Comparison of ENCODE assay signal across 24 cellular contexts in genomic region chr4:41442818-41443217, GRCh38.
A peak's percentile ranks its signal among the peaks of the same experiment; 100 is the strongest.
DNase-seq lines count a peak whose midpoint lies in the region; ATAC-seq, FAIRE-seq and TF ChIP-seq lines count a peak whose summit lies in the region.
"Had no signal": no experiment of that assay in that cellular context is flagged by ENCODE, and none has a peak within 500 bp of the region (broad histone marks: within the 10 kb centered on the region; RNA-seq: fewer than 3 reads in every experiment).

No MANE protein-coding gene starts in this region.

- H3K36me3 ChIP-seq in heart right ventricle, result no peaks in the 10 kb centered on the region
- H3K36me3 ChIP-seq: cardiac muscle cell, esophagus muscularis mucosa, left lung, neural progenitor cell had no signal

- peak overlapping the region; percentile 16; the same call in 1 of the 3 replicates for H3K4me3 ChIP-seq in A549
- no peak overlapping the region for H3K4me3 ChIP-seq in heart right ventricle
- H3K4me3 ChIP-seq: cardiac muscle cell, esophagus muscularis mucosa, left lung, mucosa of descending colon, neural progenitor cell had no signal

- no peak for TF ChIP-seq EP300 in A549 (IDR thresholded peaks at IDR 0.05)

- no peaks in the 10 kb centered on the region for H3K9me3 Mint-ChIP-seq in HFFc6
- no peaks in the 10 kb centered on the region for H3K9me3 Mint-ChIP-seq in stimulated activated effector memory CD8-positive, alpha-beta T cell treated with anti-CD3 and anti-CD28 coated beads, Interleukin-12 subunit alpha, Interleukin-12 subunit beta, amount 100 ng/mL, for 72 hours
- H3K9me3 Mint-ChIP-seq in activated CD4-positive, alpha-beta T cell treated with anti-CD3 and anti-CD28 coated beads for 36 hours (ENCODE audit: low read depth), result no peaks in the 10 kb centered on the region
- H3K9me3 Mint-ChIP-seq: CD4-positive, alpha-beta T cell; neural progenitor cell had no signal

- H3K27ac ChIP-seq in A549 (peak overlapping the region; percentile 64 to 66; a peak in 5 of 6 replicates), heart right ventricle (peak overlapping the region in 2 of 10 donors; percentile 30 to 42)
- H3K27ac ChIP-seq: cardiac muscle cell, esophagus muscularis mucosa, HL-60, left lung, neural progenitor cell, RWPE1 had no signal

- no peaks in the 10 kb centered on the region for H3K36me3 Mint-ChIP-seq in HFFc6 (ENCODE audit: low read depth)
- H3K36me3 Mint-ChIP-seq in stimulated activated effector memory CD8-positive, alpha-beta T cell treated with anti-CD3 and anti-CD28 coated beads, Interleukin-12 subunit alpha, Interleukin-12 subunit beta, amount 100 ng/mL, for 72 hours, result no peaks in the 10 kb centered on the region
- no peaks in the 10 kb centered on the region for H3K36me3 Mint-ChIP-seq in activated CD4-positive, alpha-beta T cell treated with anti-CD3 and anti-CD28 coated beads for 36 hours (ENCODE audit: low read depth)
- H3K36me3 Mint-ChIP-seq: neural progenitor cell had no signal

- H3K9me3 ChIP-seq in A549, result no peaks in the 10 kb centered on the region
- H3K9me3 ChIP-seq in heart right ventricle, result no peaks in the 10 kb centered on the region
- H3K9me3 ChIP-seq: esophagus muscularis mucosa, left lung, mucosa of descending colon had no signal

- peaks cover 7% of the 10 kb centered on the region for H3K27me3 Mint-ChIP-seq in HFFc6 (ENCODE audit: insufficient read depth)
- H3K27me3 Mint-ChIP-seq in activated CD4-positive, alpha-beta T cell treated with anti-CD3 and anti-CD28 coated beads for 36 hours, result no peaks in the 10 kb centered on the region
- H3K27me3 Mint-ChIP-seq: CD4-positive, alpha-beta T cell had no signal

- peaks cover 78% of the 10 kb centered on the region; the same call in 1 of the 2 replicates for H3K4me1 Mint-ChIP-seq in HFFc6 (ENCODE audit: low read depth)
- H3K4me1 Mint-ChIP-seq in stimulated activated effector memory CD8-positive, alpha-beta T cell treated with anti-CD3 and anti-CD28 coated beads, Interleukin-12 subunit alpha, Interleukin-12 subunit beta, amount 100 ng/mL, for 72 hours, result no peaks in the 10 kb centered on the region
- no peaks in the 10 kb centered on the region for H3K4me1 Mint-ChIP-seq in activated CD4-positive, alpha-beta T cell treated with anti-CD3 and anti-CD28 coated beads for 36 hours

- peak overlapping the region; percentile 68; the same call in 1 of the 2 replicates for H3K4me3 Mint-ChIP-seq in HFFc6
- H3K4me3 Mint-ChIP-seq in stimulated activated effector memory CD8-positive, alpha-beta T cell treated with anti-CD3 and anti-CD28 coated beads, Interleukin-12 subunit alpha, Interleukin-12 subunit beta, amount 100 ng/mL, for 72 hours, result no peak overlapping the region
- no peak overlapping the region for H3K4me3 Mint-ChIP-seq in activated CD4-positive, alpha-beta T cell treated with anti-CD3 and anti-CD28 coated beads for 36 hours
- H3K4me3 Mint-ChIP-seq: CD4-positive, alpha-beta T cell; neural progenitor cell had no signal

- ATAC-seq in A549 (no peak), HG02610 (IDR thresholded peaks at IDR 0.05; ENCODE audit: unreplicated experiment) (no peak), heart right ventricle (no peak)
- ATAC-seq in stimulated activated effector memory CD8-positive, alpha-beta T cell treated with anti-CD3 and anti-CD28 coated beads, Interleukin-12 subunit alpha, Interleukin-12 subunit beta, amount 100 ng/mL, for 72 hours, result no peak
- ATAC-seq in activated CD4-positive, alpha-beta T cell treated with anti-CD3 and anti-CD28 coated beads for 36 hours, result no peak
- ATAC-seq: left lung had no signal

- H3K27ac Mint-ChIP-seq in HFFc6, result peak overlapping the region; percentile 48; the same call in 1 of the 2 replicates
- H3K27ac Mint-ChIP-seq in stimulated activated effector memory CD8-positive, alpha-beta T cell treated with anti-CD3 and anti-CD28 coated beads, Interleukin-12 subunit alpha, Interleukin-12 subunit beta, amount 100 ng/mL, for 72 hours, result no peak overlapping the region
- no peak overlapping the region for H3K27ac Mint-ChIP-seq in activated CD4-positive, alpha-beta T cell treated with anti-CD3 and anti-CD28 coated beads for 36 hours
- H3K27ac Mint-ChIP-seq: CD4-positive, alpha-beta T cell; neural progenitor cell had no signal

- no peaks in the 10 kb centered on the region for H3K27me3 ChIP-seq in heart right ventricle
- H3K27me3 ChIP-seq: esophagus muscularis mucosa, left lung, neural progenitor cell had no signal

- no peak for TF ChIP-seq POLR2A in A549 (IDR thresholded peaks at IDR 0.05; ENCODE audit: low read length)

- no peak for TF ChIP-seq CTCF in A549 (IDR thresholded peaks at IDR 0.05)
- TF ChIP-seq CTCF in HFFc6 (IDR thresholded peaks at IDR 0.05), result no peak
- TF ChIP-seq CTCF in heart right ventricle (IDR thresholded peaks at IDR 0.05), result no peak

- FAIRE-seq in A549 (lab: Jason Lieb, UNC), result no peak
- FAIRE-seq: TTC549 had no signal

- DNase-seq in A549 (ENCODE audit: low read depth in 1 of 2, low spot score in 1 of 2), result peak in 1 of 2 experiments; percentile 18
- no peak for DNase-seq in HFFc6
- peak; percentile 80 for DNase-seq in NCI-H2196 treated with DMSO at 0.1 percent for 48 hours (lab: John Stamatoyannopoulos, UW; ENCODE audit: unreplicated experiment)
- DNase-seq in dermis blood vessel endothelial cell, result peak; percentile 43
- no peak for DNase-seq in stimulated activated effector memory CD8-positive, alpha-beta T cell treated with anti-CD3 and anti-CD28 coated beads, Interleukin-12 subunit alpha, Interleukin-12 subunit beta, amount 100 ng/mL, for 72 hours (ENCODE audit: low spot score in 2 of 2)
- no peak for DNase-seq in activated CD4-positive, alpha-beta T cell treated with anti-CD3 and anti-CD28 coated beads for 36 hours
- DNase-seq in heart right ventricle, result no peak
- DNase-seq: activated CD4-positive, alpha-beta T cell treated with anti-CD3 and anti-CD28 coated beads, Interleukin-2, amount 50 U/mL, for 1 hour; amniotic stem cell; CD4-positive, alpha-beta T cell; DMS79 treated with DMSO at 0.1 percent for 48 hours; HCEC 1CT; IMR-90; left lung; mucosa of descending colon; NCI-H2171; stimulated activated CD4-positive, alpha-beta T cell treated with anti-CD3 and anti-CD28 coated beads, Interleukin-12 subunit alpha, Interleukin-12 subunit beta, amount 100 ng/mL, for 4 hours had no signal

- POLR2A ChIA-PET in A549 (lab: Yijun Ruan, JAX), result interaction anchor here (0.7 to 0.9 kb wide), 2 partner anchors 37 to 81 kb away, joined by 3 to 4 read pairs; no protein-coding TSS in a partner anchor
- POLR2A ChIA-PET in activated CD4-positive, alpha-beta T cell treated with anti-CD3 and anti-CD28 coated beads for 36 hours (lab: Charles Lee), result no interaction called here

- CTCF ChIA-PET in A549 (lab: Yijun Ruan, JAX), result interaction anchor here (0.9 kb wide), 1 partner anchor 37 kb away, joined by 3 read pairs; no protein-coding TSS in a partner anchor
- CTCF ChIA-PET in activated CD4-positive, alpha-beta T cell treated with anti-CD3 and anti-CD28 coated beads for 36 hours (lab: Charles Lee), result no interaction called here

- intact Hi-C loops in activated CD4-positive, alpha-beta T cell treated with anti-CD3 and anti-CD28 coated beads for 36 hours (cut with DNase I, micrococcal nuclease), result no loop called here
- intact Hi-C loops in heart right ventricle (cut with DNase I), result no loop called here

- peak overlapping the region; percentile 72 for H3K4me2 ChIP-seq in A549
- H3K4me2 ChIP-seq: neural progenitor cell had no signal

- TF ChIP-seq RAD21 in A549 (conservative IDR thresholded peaks at IDR 0.05 in 1 of 2, IDR thresholded peaks at IDR 0.05 in 1 of 2), result no peak

- H3K4me1 ChIP-seq in A549, result peaks cover 82% of the 10 kb centered on the region
- H3K4me1 ChIP-seq in heart right ventricle, result peaks cover 5 to 76% (median 34%) of the 10 kb centered on the region in 9 donors

TF ChIP-seq in A549, 52 proteins besides CTCF, POLR2A, EP300 and RAD21 (continues in another document):
- no peak for TF ChIP-seq RCOR1 (IDR thresholded peaks at IDR 0.05; ENCODE audit: low read depth, low read length)
- TF ChIP-seq ZNF302 (CRISPR knock-in tag; IDR thresholded peaks at IDR 0.05), result no peak
- TF ChIP-seq JUNB (IDR thresholded peaks at IDR 0.05), result no peak
- TF ChIP-seq HDAC2 (IDR thresholded peaks at IDR 0.05), result no peak
- no peak for TF ChIP-seq SMC3 (IDR thresholded peaks at IDR 0.05)
- no peak for TF ChIP-seq HEYL (CRISPR knock-in tag; IDR thresholded peaks at IDR 0.05)
- TF ChIP-seq USF2 (IDR thresholded peaks at IDR 0.05), result no peak
- no peak for TF ChIP-seq CHD4 (IDR thresholded peaks at IDR 0.05; ENCODE audit: borderline replicate concordance)
- TF ChIP-seq TFCP2L1 (CRISPR knock-in tag; IDR thresholded peaks at IDR 0.05), result no peak
- TF ChIP-seq ATOH8 (CRISPR knock-in tag; IDR thresholded peaks at IDR 0.05; ENCODE audit: low read depth), result no peak
- no peak for TF ChIP-seq HMGXB4 (CRISPR knock-in tag; IDR thresholded peaks at IDR 0.05; ENCODE audit: borderline replicate concordance)

Comparison
In these comparisons a context has a peak if more than half of its experiments do, and no peak if none do; other contexts are left out.
1. DNase-seq: peak in NCI-H2196 treated with DMSO at 0.1 percent for 48 hours (single experiment) and dermis blood vessel endothelial cell (single experiment); none in HFFc6 (single experiment), stimulated activated effector memory CD8-positive, alpha-beta T cell treated with anti-CD3 and anti-CD28 coated beads, Interleukin-12 subunit alpha, Interleukin-12 subunit beta, amount 100 ng/mL, for 72 hours (0 of 2), activated CD4-positive, alpha-beta T cell treated with anti-CD3 and anti-CD28 coated beads for 36 hours (single experiment) and heart right ventricle (0 of 2).